Comparison of ENCODE assay signal across 20 cellular contexts in the genomic region with DNA sequence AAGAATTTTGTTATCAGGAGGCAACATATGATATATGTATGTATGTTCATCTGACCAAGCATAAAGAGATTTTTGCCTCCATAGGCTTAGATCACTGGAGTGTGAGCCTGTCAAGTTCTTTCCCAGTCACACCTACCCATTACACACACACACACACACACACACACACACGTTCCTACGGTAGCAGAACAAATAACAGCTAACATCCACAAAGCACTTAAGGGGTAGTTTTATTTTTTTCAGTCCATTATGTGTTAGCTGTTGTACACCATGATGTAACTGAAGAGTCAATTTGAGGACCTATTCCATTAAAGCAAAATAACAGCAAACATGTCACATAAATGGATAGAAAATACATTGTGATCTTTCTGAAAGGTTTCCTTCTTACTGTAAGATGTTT. TPM values are rescaled to one million over a fixed set of nuclear protein-coding genes. Genes with fewer than 3 reads are reported as not detected.
DNase-seq lines count a peak whose midpoint lies in the region; ATAC-seq and TF ChIP-seq lines count a peak whose summit lies in the region.
"Had no signal": no experiment of that assay in that cellular context is flagged by ENCODE, and none has a peak within 500 bp of the region (broad histone marks: within the 10 kb centered on the region; RNA-seq: fewer than 3 reads in every experiment).

No MANE protein-coding gene starts in this region.

- no peaks in the 10 kb centered on the region for H3K23me2 ChIP-seq in H9 (ENCODE audit: insufficient read length, low read depth, low read length, poor library complexity, severe bottlenecking)

- CTCF ChIA-PET in activated CD4-positive, alpha-beta memory T cell treated with anti-CD3 and anti-CD28 coated beads, Interleukin-2, amount 10 ng/mL, durations not matched to agents 7 days and 5 days (lab: Charles Lee): interaction anchor here (0.8 kb wide), 1 partner anchor 9 kb away, joined by 4 read pairs; no protein-coding TSS in a partner anchor
- CTCF ChIA-PET in RWPE1 (lab: Yijun Ruan, JAX): no interaction called here

- no peak overlapping the region for H2BK5ac ChIP-seq in H9 (ENCODE audit: insufficient read length, low read length)

- no peak overlapping the region for H3K56ac ChIP-seq in H9 (ENCODE audit: insufficient read length, low read depth, low read length)

- H3K79me1 ChIP-seq in H9 (ENCODE audit: insufficient read depth, low read depth, low read length, poor library complexity, severe bottlenecking): peaks cover 3% of the 10 kb centered on the region

- H4K91ac ChIP-seq in H9 (ENCODE audit: insufficient read length, low read depth, low read length): no peak overlapping the region

- no peak overlapping the region for H2AK5ac ChIP-seq in H9 (ENCODE audit: insufficient read length, low read length)

- H2AFZ ChIP-seq in H9 (ENCODE audit: low read length): no peak overlapping the region

- no peaks in the 10 kb centered on the region for H3K9me3 Mint-ChIP-seq in H9
- no peaks in the 10 kb centered on the region for H3K9me3 Mint-ChIP-seq in activated CD4-positive, alpha-beta memory T cell treated with anti-CD3 and anti-CD28 coated beads, Interleukin-2, amount 10 ng/mL, durations not matched to agents 7 days and 5 days
- H3K9me3 Mint-ChIP-seq in natural killer cell: no peaks in the 10 kb centered on the region
- H3K9me3 Mint-ChIP-seq: activated T-helper 2 cell treated with anti-CD3 and anti-CD28 coated beads, Interferon-gamma antibody, Interleukin-2, Interleukin-4, amounts not matched to agents 10 μg/mL and 5 μg/mL and 100 μg/mL, durations not matched to agents 14 hours and 24 hours and 36 hours; dendritic cell treated with granulocyte-macrophage colony-stimulating factor and Interleukin-4, amounts not matched to agents 40 ng/mL and 50 ng/mL, for 4 days had no signal

- no peak overlapping the region for H3K23ac ChIP-seq in H9 (ENCODE audit: insufficient read length, low read depth, low read length)

- H3K4me1 Mint-ChIP-seq in H9: peaks cover 55 to 75% of the 10 kb centered on the region in 2 experiments
- peaks cover 16% of the 10 kb centered on the region for H3K4me1 Mint-ChIP-seq in activated CD4-positive, alpha-beta memory T cell treated with anti-CD3 and anti-CD28 coated beads, Interleukin-2, amount 10 ng/mL, durations not matched to agents 7 days and 5 days
- H3K4me1 Mint-ChIP-seq in natural killer cell: peaks cover 37 to 41% of the 10 kb centered on the region in 2 donors

- peaks cover 53 to 85% (median 80%) of the 10 kb centered on the region in 3 experiments for H3K36me3 Mint-ChIP-seq in H9 (ENCODE audit: insufficient read depth in 1 of 3, low read depth in 3 of 3)
- peaks cover 69% of the 10 kb centered on the region for H3K36me3 Mint-ChIP-seq in activated CD4-positive, alpha-beta memory T cell treated with anti-CD3 and anti-CD28 coated beads, Interleukin-2, amount 10 ng/mL, durations not matched to agents 7 days and 5 days (ENCODE audit: low read depth)
- peaks cover 9% of the 10 kb centered on the region for H3K36me3 Mint-ChIP-seq in natural killer cell

- H3K9ac ChIP-seq in H9 (ENCODE audit: extremely low read depth, insufficient read length, low read length): no peak overlapping the region

- no peak overlapping the region for H2BK15ac ChIP-seq in H9 (ENCODE audit: low read depth, low read length)

- H3K27ac ChIP-seq in H9 (ENCODE audit: insufficient read length, low read depth, low read length) (no peak overlapping the region), RWPE1 (no peak overlapping the region)
- H3K27ac ChIP-seq: A549, esophagus muscularis mucosa, psoas muscle had no signal

- H3K27me3 ChIP-seq in H9 (ENCODE audit: insufficient read depth, low read length): no peaks in the 10 kb centered on the region
- H3K27me3 ChIP-seq: esophagus muscularis mucosa, heart right ventricle had no signal

- peak overlapping the region in 2 of 3 experiments; percentile 72 to 85; a peak in 5 of 7 replicates for H3K27ac Mint-ChIP-seq in H9
- H3K27ac Mint-ChIP-seq in activated CD4-positive, alpha-beta memory T cell treated with anti-CD3 and anti-CD28 coated beads, Interleukin-2, amount 10 ng/mL, durations not matched to agents 7 days and 5 days: peak overlapping the region; percentile 23
- H3K27ac Mint-ChIP-seq in natural killer cell: peak overlapping the region; percentile 30 to 77
- H3K27ac Mint-ChIP-seq: activated T-helper 2 cell treated with anti-CD3 and anti-CD28 coated beads, Interferon-gamma antibody, Interleukin-2, Interleukin-4, amounts not matched to agents 10 μg/mL and 5 μg/mL and 100 μg/mL, durations not matched to agents 14 hours and 24 hours and 36 hours had no signal

- H3K27me3 Mint-ChIP-seq in H9 (ENCODE audit: low read depth) (no peaks in the 10 kb centered on the region), natural killer cell (ENCODE audit: low read depth in 2 of 2) (no peaks in the 10 kb centered on the region)
- no peaks in the 10 kb centered on the region for H3K27me3 Mint-ChIP-seq in activated CD4-positive, alpha-beta memory T cell treated with anti-CD3 and anti-CD28 coated beads, Interleukin-2, amount 10 ng/mL, durations not matched to agents 7 days and 5 days
- H3K27me3 Mint-ChIP-seq: dendritic cell treated with granulocyte-macrophage colony-stimulating factor and Interleukin-4, amounts not matched to agents 40 ng/mL and 50 ng/mL, for 4 days had no signal

- H3T11ph ChIP-seq in H9 (ENCODE audit: low read length): no peak overlapping the region

- no peak overlapping the region for H3K14ac ChIP-seq in H9 (ENCODE audit: insufficient read depth, low read length)

- POLR2A ChIA-PET in activated CD4-positive, alpha-beta memory T cell treated with anti-CD3 and anti-CD28 coated beads, Interleukin-2, amount 10 ng/mL, durations not matched to agents 7 days and 5 days (lab: Charles Lee): no interaction called here
- POLR2A ChIA-PET in RWPE1 (lab: Yijun Ruan, JAX; ENCODE audit: low non-redundant PET): no interaction called here

- H4K8ac ChIP-seq in H9 (replicated peaks; ENCODE audit: insufficient read length, low read depth, low read length): no peak overlapping the region

- H3K4me2 ChIP-seq in H9 (ENCODE audit: insufficient read depth, insufficient read length, low read length): no peak overlapping the region
- H3K4me2 ChIP-seq: A549 had no signal

- H3K4me3 Mint-ChIP-seq in H9 (no peak overlapping the region), natural killer cell (no peak overlapping the region)
- H3K4me3 Mint-ChIP-seq in activated CD4-positive, alpha-beta memory T cell treated with anti-CD3 and anti-CD28 coated beads, Interleukin-2, amount 10 ng/mL, durations not matched to agents 7 days and 5 days: no peak overlapping the region
- H3K4me3 Mint-ChIP-seq: dendritic cell treated with granulocyte-macrophage colony-stimulating factor and Interleukin-4, amounts not matched to agents 40 ng/mL and 50 ng/mL, for 4 days had no signal

- H3K4me1 ChIP-seq in H9 (ENCODE audit: insufficient read depth, low read length): peaks cover 3% of the 10 kb centered on the region; the same call in 1 of the 2 replicates
- H3K4me1 ChIP-seq: A549 had no signal

- ATAC-seq in natural killer cell: no peak
- ATAC-seq in HG02938 (IDR thresholded peaks at IDR 0.05; ENCODE audit: unreplicated experiment): no peak
- ATAC-seq: A549, heart right ventricle, psoas muscle had no signal

- H3K18ac ChIP-seq in H9 (ENCODE audit: insufficient read length, low read depth, low read length): no peak overlapping the region

- no CpG with 5 or more reads among the region's 2 CpGs for WGBS in H9 (ENCODE audit: extremely low coverage, insufficient read length, low lambda C conversion rate)

- no peak overlapping the region for H2BK12ac ChIP-seq in H9 (ENCODE audit: insufficient read length, low read depth, low read length)

- peaks cover 5% of the 10 kb centered on the region; the same call in 1 of the 2 replicates for H3K79me2 ChIP-seq in H9 (ENCODE audit: insufficient read depth, low read length)

- DNase-seq in NCI-H748 (lab: John Stamatoyannopoulos, UW; ENCODE audit: unreplicated experiment) (peak; percentile 24), NCI-H748 treated with DMSO at 0.1 percent for 48 hours (lab: John Stamatoyannopoulos, UW) (no peak), H9 (no peak), natural killer cell (no peak), HuH-7 (ENCODE audit: low spot score) (no peak), RWPE1 (ENCODE audit: low spot score) (no peak)
- DNase-seq in activated CD4-positive, alpha-beta memory T cell treated with anti-CD3 and anti-CD28 coated beads, Interleukin-2, amount 10 ng/mL, durations not matched to agents 7 days and 5 days: no peak
- DNase-seq: GF-D8, heart right ventricle, Kasumi-1, kidney glomerular epithelial cell, NCI-H1930, psoas muscle, SHP77 treated with DMSO at 0.1 percent for 48 hours, substantia nigra had no signal

- TF ChIP-seq CTCF in H9 (conservative IDR thresholded peaks at IDR 0.05): no peak
- TF ChIP-seq CTCF in natural killer cell (IDR thresholded peaks at IDR 0.05): no peak
- no peak for TF ChIP-seq CTCF in RWPE1 (conservative IDR thresholded peaks at IDR 0.05; ENCODE audit: low read depth)

- H2BK120ac ChIP-seq in H9 (ENCODE audit: low read depth, low read length, poor library complexity, severe bottlenecking): no peak overlapping the region

- no peak overlapping the region for H4K5ac ChIP-seq in H9 (ENCODE audit: insufficient read length, low read depth, low read length)

- no peak overlapping the region for H2BK20ac ChIP-seq in H9 (ENCODE audit: low read depth, low read length, poor library complexity, severe bottlenecking)

- no peak overlapping the region for H3K4ac ChIP-seq in H9 (ENCODE audit: low read depth, low read length)

- intact Hi-C loops in natural killer cell (cut with micrococcal nuclease): no loop called here

- no peaks in the 10 kb centered on the region for H3K9me3 ChIP-seq in H9 (ENCODE audit: control insufficient read depth, low read depth, low read length)
- H3K9me3 ChIP-seq: A549, esophagus muscularis mucosa, heart right ventricle, psoas muscle had no signal

- no peaks in the 10 kb centered on the region for H4K20me1 ChIP-seq in H9 (ENCODE audit: control insufficient read depth, insufficient read depth, insufficient read length)

RNA-seq across cellular contexts. Expression of a gene that starts 39.5 kb away (rescaled TPM):
- 848 and 883 TPM in 2 replicates for total RNA-seq in H9 (2021)
- total RNA-seq in activated CD4-positive, alpha-beta memory T cell treated with anti-CD3 and anti-CD28 coated beads, Interleukin-2, amount 10 ng/mL, durations not matched to agents 7 days and 5 days: 100 to 1,000 TPM; 180 TPM
- total RNA-seq in natural killer cell: 100 to 1,000 TPM; 100 to 117 (median 101) TPM

Comparison
In these comparisons a context has a peak if more than half of its experiments do, and no peak if none do; other contexts are left out.
1. H3K27ac Mint-ChIP-seq: peak in every context shown above with its lines; median percentile 78 in H9; 54 in natural killer cell; 23 in activated CD4-positive, alpha-beta memory T cell treated with anti-CD3 and anti-CD28 coated beads, Interleukin-2, amount 10 ng/mL, durations not matched to agents 7 days and 5 days.